10 cellular contexts compared by ENCODE assay signal in the genomic region with DNA sequence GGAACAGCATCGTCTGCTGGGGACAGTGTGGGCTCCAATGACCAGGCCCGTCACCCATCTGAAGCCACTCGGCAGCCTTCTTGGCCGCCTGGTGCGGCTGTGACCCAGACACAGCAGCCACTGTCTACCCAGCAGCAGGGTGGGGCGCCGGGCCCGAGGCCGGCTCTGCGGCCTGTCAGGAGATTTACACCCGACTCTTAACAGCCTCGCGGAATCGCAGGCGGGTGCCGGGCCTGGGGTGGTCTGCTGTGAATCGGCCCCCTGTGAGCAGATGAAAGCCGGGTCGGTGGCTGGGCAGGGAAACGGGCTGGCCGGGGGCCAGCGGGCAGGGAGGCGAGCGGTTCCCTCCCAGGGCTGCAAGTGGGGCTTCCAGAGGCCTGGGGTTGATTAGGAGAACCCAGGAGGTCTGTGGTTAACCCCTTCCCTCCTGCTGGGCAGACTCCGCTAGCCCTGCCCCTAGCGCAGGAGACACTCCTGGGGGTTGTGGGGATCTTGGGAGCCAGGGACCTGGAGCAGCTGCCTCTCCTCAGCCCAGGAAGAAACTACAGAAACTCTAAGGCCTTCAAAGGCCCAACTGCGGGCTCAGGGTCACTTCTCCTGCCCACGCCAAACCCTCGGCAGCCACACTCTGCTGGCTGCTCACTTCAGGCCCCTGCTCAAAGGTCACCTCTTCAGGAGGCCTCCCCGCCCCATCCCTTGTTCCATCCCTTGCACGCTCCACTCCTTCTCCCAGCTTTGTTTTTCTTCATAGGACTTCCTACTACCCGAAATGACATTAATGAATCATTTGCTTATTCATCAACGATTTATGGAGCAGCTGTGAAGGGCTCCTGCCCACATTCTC. TPM values are rescaled to one million over a fixed set of nuclear protein-coding genes. Genes with fewer than 3 reads are reported as not detected.
DNase-seq lines count a peak whose midpoint lies in the region; ATAC-seq and FAIRE-seq lines count a peak whose summit lies in the region.
"Had no signal": no experiment of that assay in that cellular context is flagged by ENCODE, and none has a peak within 500 bp of the region (broad histone marks: within the 10 kb centered on the region; RNA-seq: fewer than 3 reads in every experiment).

No MANE protein-coding gene starts in this region.

- 0 out of 2 replicates have a peak, but pooled peaks cover 4% of the 10 kb centered on the region for H3F3A ChIP-seq in GM23248 (ENCODE audit: insufficient read depth)

- peak overlapping the region; percentile 100 for H3K27ac Mint-ChIP-seq in T-helper 17 cell

- H3K4me1 ChIP-seq in GM23248 (ENCODE audit: insufficient read depth) (0 out of 2 replicates have a peak, but pooled peaks cover 6% of the 10 kb centered on the region), small intestine (ENCODE audit: control insufficient read depth in 2 of 2, insufficient read depth in 1 of 2, low read depth in 1 of 2, low read length in 1 of 2) (no peaks in the 10 kb centered on the region)

- ATAC-seq in T-helper 17 cell (no peak), HG03280 (IDR thresholded peaks at IDR 0.05; ENCODE audit: unreplicated experiment) (no peak), HG02642 (IDR thresholded peaks at IDR 0.05; ENCODE audit: poor library complexity, unreplicated experiment) (no peak)
- ATAC-seq: Panc1 had no signal

- peaks cover 54% of the 10 kb centered on the region for H3K4me1 Mint-ChIP-seq in T-helper 17 cell

- peak overlapping the region; percentile 28; the same call in 1 of the 2 replicates for H2AFZ ChIP-seq in GM23248

- no peak for FAIRE-seq in small intestine (lab: Jason Lieb, UNC)

- in situ Hi-C loops in GM23248 (cut with MboI) = no loop called here

- WGBS in GM23248 (ENCODE audit: low coverage in 1 of 2, low lambda C conversion rate in 2 of 2, missing lambda C conversion rate in 2 of 2), 2 experiments = 35 to 40% methylated on average over 29 to 33 of the region's 33 CpGs
- 22 to 48% (median 38%) methylated on average over 31 to 33 of the region's 33 CpGs for WGBS in small intestine, 3 donors

- H4K20me1 ChIP-seq in GM23248 (ENCODE audit: insufficient read depth) = no peaks in the 10 kb centered on the region

- H3K9me2 ChIP-seq in GM23248 (ENCODE audit: insufficient read depth) = no peaks in the 10 kb centered on the region

- H3K4me3 ChIP-seq in GM23248 (no peak overlapping the region), small intestine (ENCODE audit: low read depth in 1 of 2, low read length in 2 of 2) (no peak overlapping the region)

- no peaks in the 10 kb centered on the region for H3K27me3 Mint-ChIP-seq in T-helper 17 cell

- H3K4me3 Mint-ChIP-seq in T-helper 17 cell = peak overlapping the region; percentile 67

- H3K79me2 ChIP-seq in GM23248 (ENCODE audit: insufficient read depth) = no peaks in the 10 kb centered on the region

- DNase-seq in GM23248 (peak; percentile 66), T-helper 17 cell (no peak), glomerular visceral epithelial cell (ENCODE audit: extremely low spot score) (peak; percentile 92), small intestine (peak; percentile 84), mesenteric fat pad (ENCODE audit: low spot score) (no peak), NOMO-1 treated with DMSO at 0.1 percent for 48 hours (lab: John Stamatoyannopoulos, UW; ENCODE audit: unreplicated experiment) (no peak)
- DNase-seq: MM.1S had no signal

- H3K27me3 ChIP-seq in GM23248 (replicated peaks; ENCODE audit: insufficient read depth) (no peaks in the 10 kb centered on the region), small intestine (ENCODE audit: control insufficient read depth in 2 of 2, insufficient read depth in 2 of 2, low read length in 2 of 2) (no peaks in the 10 kb centered on the region)

- H3K9ac ChIP-seq in GM23248 = peak overlapping the region; percentile 23

- no peak overlapping the region for H3K4me2 ChIP-seq in GM23248 (ENCODE audit: unreplicated experiment)

- H3K9me3 ChIP-seq in GM23248 (ENCODE audit: low read depth) = no peaks in the 10 kb centered on the region
- H3K9me3 ChIP-seq in T-helper 17 cell (ENCODE audit: control insufficient read depth, low read length, poor library complexity, severe bottlenecking) = no peaks in the 10 kb centered on the region
- no peaks in the 10 kb centered on the region for H3K9me3 ChIP-seq in small intestine (ENCODE audit: control insufficient read depth, low read depth)

- peaks cover 9% of the 10 kb centered on the region for H3K36me3 Mint-ChIP-seq in T-helper 17 cell (ENCODE audit: low read depth)

- no peaks in the 10 kb centered on the region for H3K36me3 ChIP-seq in GM23248 (ENCODE audit: low read depth)
- no peaks in the 10 kb centered on the region for H3K36me3 ChIP-seq in small intestine (ENCODE audit: control insufficient read depth in 2 of 2, insufficient read depth in 2 of 2, low read length in 2 of 2)

- H3K27ac ChIP-seq in GM23248 (peak overlapping the region; percentile 5; the same call in 1 of the 2 replicates), small intestine (ENCODE audit: low read depth in 1 of 2, low read length in 1 of 2) (peak overlapping the region in 1 of 2 donors; percentile 62)

RNA-seq across cellular contexts. Expression of gene RUNX3, which starts 15.6 kb away (rescaled TPM):
- total RNA-seq in GM23248 (2014; rRNA removed; shearing (Covaris generic)) = 0.43 and 2.7 TPM in 2 replicates
- polyA plus RNA-seq in GM23248 (2016; fragmentation: Nextera tagmentation; extraction: Ambion mirVana) (1.3 and 1.4 TPM in 2 replicates), small intestine (1 to 10 TPM; 1.1 to 5.4 (median 2.2) TPM)
- total RNA-seq in T-helper 17 cell (100 to 1,000 TPM; 186 to 243 TPM), mesenteric fat pad (3.4 TPM)

Comparison
In these comparisons a context has a peak if more than half of its experiments do, and no peak if none do; other contexts are left out.
1. DNase-seq: peak in GM23248 (single experiment), glomerular visceral epithelial cell (single experiment) and small intestine (single experiment); none in T-helper 17 cell (0 of 3), mesenteric fat pad (single experiment) and NOMO-1 treated with DMSO at 0.1 percent for 48 hours (single experiment).
2. RNA of gene RUNX3, which starts 15.6 kb away (total RNA-seq): 186 to 243 TPM in T-helper 17 cell; 3.4 TPM in mesenteric fat pad (single experiment) and 0.43 to 2.7 TPM in GM23248; every median in the first group is over 10 times any median in the second.